In the genomic region with DNA sequence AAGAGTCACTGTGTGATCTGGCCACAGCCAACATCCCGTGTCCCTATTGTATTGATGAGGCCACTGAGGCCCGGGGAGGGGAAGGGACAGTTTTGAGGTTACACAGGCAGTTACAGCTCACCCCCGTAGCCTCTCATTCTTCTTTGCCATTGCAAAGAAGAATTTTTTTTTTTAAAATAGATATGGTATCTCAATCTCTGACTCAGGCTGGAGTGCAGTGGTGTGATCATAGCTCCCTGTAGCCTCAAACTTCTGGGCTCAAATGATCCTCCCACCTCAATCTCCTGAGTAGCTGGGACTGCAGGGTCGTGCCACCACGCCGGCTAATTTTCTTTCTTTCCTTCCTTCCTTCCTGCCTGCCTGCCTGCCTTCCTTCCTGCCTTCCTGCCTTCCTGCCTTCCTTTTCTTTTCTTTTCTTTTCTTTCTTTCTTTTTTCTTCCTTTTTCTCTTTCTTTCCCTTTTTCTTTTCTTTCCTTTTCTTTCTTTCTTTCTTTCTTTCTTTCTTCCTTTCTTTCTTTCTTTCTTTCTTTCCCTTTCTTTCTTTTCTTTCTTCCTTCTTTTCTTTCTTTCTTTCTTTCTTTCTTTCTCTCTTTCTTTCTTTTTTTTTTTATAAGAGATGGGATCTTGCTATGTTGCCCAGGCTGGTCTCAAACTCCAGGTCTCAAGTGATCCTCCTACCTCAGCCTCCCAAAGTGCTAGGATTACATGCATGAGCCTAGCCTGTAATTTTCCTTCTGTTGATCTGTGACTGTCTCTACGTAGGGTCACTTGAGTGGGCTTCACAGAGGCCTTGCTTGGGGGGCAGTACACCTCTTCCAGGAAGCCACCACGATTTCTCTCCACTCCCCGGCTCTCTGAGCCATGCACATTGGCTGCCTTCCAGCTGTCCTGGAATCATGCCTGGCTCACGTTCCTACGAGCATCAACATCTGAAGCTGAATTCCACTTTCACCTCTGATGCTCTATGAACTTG, we compare ENCODE assay signal across 14 cellular contexts. TPM values are rescaled to one million over a fixed set of nuclear protein-coding genes. Genes with fewer than 3 reads are reported as not detected.
DNase-seq lines count a peak whose midpoint lies in the region; ATAC-seq and TF ChIP-seq lines count a peak whose summit lies in the region.
"Had no signal": no experiment of that assay in that cellular context is flagged by ENCODE, and none has a peak within 500 bp of the region (broad histone marks: within the 10 kb centered on the region; RNA-seq: fewer than 3 reads in every experiment).

No MANE protein-coding gene starts in this region.

- peak overlapping the region; percentile 14 for H3K9ac ChIP-seq in skeletal muscle satellite cell (ENCODE audit: low read depth, low read length)

- H3K4me3 ChIP-seq in esophagus squamous epithelium = no peak overlapping the region
- no peak overlapping the region for H3K4me3 ChIP-seq in skeletal muscle satellite cell (ENCODE audit: low read length)
- H3K4me3 ChIP-seq: mucosa of descending colon, SJCRH30 had no signal

- peaks cover 0 to 15% (median 0%) of the 10 kb centered on the region in 4 donors for H3K27me3 ChIP-seq in esophagus squamous epithelium
- H3K27me3 ChIP-seq in skeletal muscle satellite cell (ENCODE audit: control insufficient read depth, insufficient read depth, low read length) = no peaks in the 10 kb centered on the region
- H3K27me3 ChIP-seq: SJCRH30 had no signal

- TF ChIP-seq POLR2A in esophagus squamous epithelium (IDR thresholded peaks at IDR 0.05) = no peak

- POLR2A ChIA-PET in RWPE1 (lab: Yijun Ruan, JAX; ENCODE audit: low non-redundant PET) = no interaction called here

- intact Hi-C loops in esophagus squamous epithelium (cut with DNase I) = loop anchor here (10.0 kb wide), 1 partner anchor 133 kb away; the partner anchor contains the start of gene ELN

- H3K4me1 ChIP-seq in esophagus squamous epithelium (peaks cover 0 to 58% (median 24%) of the 10 kb centered on the region in 3 donors), skeletal muscle satellite cell (ENCODE audit: control insufficient read depth, insufficient read depth, low read length) (peaks cover 57% of the 10 kb centered on the region)

- peak; percentile 60 for DNase-seq in HFFc6
- DNase-seq in RWPE1 (ENCODE audit: low spot score) = no peak
- DNase-seq in esophagus squamous epithelium (lab: John Stamatoyannopoulos, UW) = no peak
- no peak for DNase-seq in type B pancreatic cell (ENCODE audit: extremely low spot score, unreplicated experiment)
- DNase-seq in cerebellum (ENCODE audit: low spot score) = no peak
- no peak for DNase-seq in SIG-M5 treated with dmso at 0.1 percent for 504 hours (lab: John Stamatoyannopoulos, UW; ENCODE audit: unreplicated experiment)
- DNase-seq: GOT3; NCI-H187 treated with DMSO at 0.1 percent for 48 hours; stimulated activated naive B cell treated with anti-CD40 and anti-IgM and Interleukin-4, amounts not matched to agents 10 μg/mL and 1 μg/mL and 100 μg/mL, for 72 hours had no signal

- H3K27ac ChIP-seq in RWPE1 = peak overlapping the region; percentile 70
- peak overlapping the region in 3 of 4 donors; percentile 52 to 89 (median 80) for H3K27ac ChIP-seq in esophagus squamous epithelium

- no peak overlapping the region for H3K4me2 ChIP-seq in skeletal muscle satellite cell (ENCODE audit: low read length)

- H3K9me3 Mint-ChIP-seq in HFFc6 (peaks cover 4% of the 10 kb centered on the region; the same call in 1 of the 2 replicates), type B pancreatic cell (peaks cover 15% of the 10 kb centered on the region)

- H3K36me3 Mint-ChIP-seq in HFFc6 (ENCODE audit: low read depth) (no peaks in the 10 kb centered on the region), type B pancreatic cell (peaks cover 5% of the 10 kb centered on the region)
- H3K36me3 Mint-ChIP-seq: stimulated activated naive B cell treated with anti-CD40 and anti-IgM and Interleukin-4, amounts not matched to agents 10 μg/mL and 1 μg/mL and 100 μg/mL, for 72 hours had no signal

- H3K27me3 Mint-ChIP-seq in HFFc6 (ENCODE audit: insufficient read depth) (peaks cover 2% of the 10 kb centered on the region), type B pancreatic cell (peaks cover 9% of the 10 kb centered on the region)

- H3K4me3 Mint-ChIP-seq in HFFc6 = peak overlapping the region; percentile 52
- no peak overlapping the region for H3K4me3 Mint-ChIP-seq in type B pancreatic cell
- H3K4me3 Mint-ChIP-seq: stimulated activated naive B cell treated with anti-CD40 and anti-IgM and Interleukin-4, amounts not matched to agents 10 μg/mL and 1 μg/mL and 100 μg/mL, for 72 hours had no signal

- no peak for TF ChIP-seq CTCF in HFFc6 (IDR thresholded peaks at IDR 0.05)
- no peak for TF ChIP-seq CTCF in RWPE1 (conservative IDR thresholded peaks at IDR 0.05; ENCODE audit: low read depth)
- no peak for TF ChIP-seq CTCF in esophagus squamous epithelium (IDR thresholded peaks at IDR 0.05)
- TF ChIP-seq CTCF in type B pancreatic cell (conservative IDR thresholded peaks at IDR 0.05) = no peak

- H3K4me1 Mint-ChIP-seq in HFFc6 (ENCODE audit: low read depth) (peaks cover 68% of the 10 kb centered on the region), type B pancreatic cell (ENCODE audit: unreplicated experiment) (peaks cover 15% of the 10 kb centered on the region)

- no peak for ATAC-seq in HG02798 (IDR thresholded peaks at IDR 0.05; ENCODE audit: poor library complexity, unreplicated experiment)
- ATAC-seq: stimulated activated naive B cell treated with anti-CD40 and anti-IgM and Interleukin-4, amounts not matched to agents 10 μg/mL and 1 μg/mL and 100 μg/mL, for 72 hours had no signal

- H3K36me3 ChIP-seq in esophagus squamous epithelium (no peaks in the 10 kb centered on the region), skeletal muscle satellite cell (ENCODE audit: insufficient read depth, low read length) (no peaks in the 10 kb centered on the region)
- H3K36me3 ChIP-seq: SJCRH30 had no signal

- CTCF ChIA-PET in RWPE1 (lab: Yijun Ruan, JAX) = interaction anchor here (0.7 kb wide), 1 partner anchor 81 kb away, joined by 3 read pairs; no protein-coding TSS in a partner anchor

- H3K27ac Mint-ChIP-seq in HFFc6 (peak overlapping the region; percentile 93), type B pancreatic cell (no peak overlapping the region)

- 46 to 53% methylated on average over 11 of the region's 11 CpGs for WGBS in esophagus squamous epithelium, 2 donors

- no peaks in the 10 kb centered on the region for H3K9me3 ChIP-seq in esophagus squamous epithelium
- H3K9me3 ChIP-seq in skeletal muscle satellite cell (replicated peaks; ENCODE audit: low read length) = no peaks in the 10 kb centered on the region
- H3K9me3 ChIP-seq: mucosa of descending colon had no signal

RNA-seq across cellular contexts. Expression of gene TMEM270, which starts 31.3 kb away (rescaled TPM):
- not detected for total RNA-seq in HFFc6 (2021; fragmentation: NEBNext Ultra II Directional; extraction: Animal tissue kit (Norgen Biotek cat#: 25700))
- total RNA-seq in esophagus squamous epithelium (not detected), type B pancreatic cell (ENCODE audit: low replicate concordance) (0.57 TPM in 1 of 2 replicates, not detected in the other), cerebellum (not detected)
- total RNA-seq in skeletal muscle satellite cell (2012; rRNA removed) = not detected in 2 replicates
- total RNA-seq: activated CD8-positive, alpha-beta memory T cell treated with anti-CD3 and anti-CD28 coated beads for 36 hours; mucosa of descending colon; SJCRH30 had no signal

RNA-seq across cellular contexts. Expression of gene METTL27, which starts 50.0 kb away (rescaled TPM):
- total RNA-seq in HFFc6 (2021; fragmentation: NEBNext Ultra II Directional; extraction: Animal tissue kit (Norgen Biotek cat#: 25700)) = 1 to 10 TPM; 3.9 to 7.2 (median 6.0) TPM
- 1 to 10 TPM in 1 of 4 donors, under 1 TPM in 1, not detected in 2; 0.34 to 4.4 TPM for total RNA-seq in esophagus squamous epithelium
- total RNA-seq in skeletal muscle satellite cell (2012; rRNA removed) = 2.5 and 13.3 TPM in 2 replicates
- total RNA-seq in type B pancreatic cell (ENCODE audit: low replicate concordance) = 8.5 and 11.5 TPM in 2 replicates
- total RNA-seq in cerebellum = 2.5 TPM
